16 cellular contexts compared by ENCODE assay signal in the genomic region with DNA sequence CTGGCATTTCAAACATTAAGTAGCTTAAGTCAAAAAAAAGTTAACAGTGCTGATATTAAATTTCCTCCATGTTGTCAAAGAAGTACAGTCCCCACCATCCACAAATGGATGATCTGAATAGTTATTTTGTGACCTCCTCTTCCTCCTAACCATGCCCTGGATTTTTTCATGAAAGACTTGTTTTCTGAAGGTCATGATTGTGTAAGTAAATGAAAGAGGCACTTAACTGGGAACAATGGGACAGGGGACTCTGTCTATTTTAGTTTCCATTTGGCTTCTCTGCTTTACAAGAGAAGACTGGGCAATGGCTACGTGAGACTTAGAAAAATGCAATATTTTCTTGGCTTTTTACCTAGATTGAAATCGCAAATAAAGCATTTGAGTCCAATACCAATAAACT. TPM values are rescaled to one million over a fixed set of nuclear protein-coding genes. Genes with fewer than 3 reads are reported as not detected.
A peak's percentile ranks its signal among the peaks of the same experiment; 100 is the strongest.
DNase-seq lines count a peak whose midpoint lies in the region; ATAC-seq and TF ChIP-seq lines count a peak whose summit lies in the region.
"Had no signal": no experiment of that assay in that cellular context is flagged by ENCODE, and none has a peak within 500 bp of the region (broad histone marks: within the 10 kb centered on the region; RNA-seq: fewer than 3 reads in every experiment).

No MANE protein-coding gene starts in this region.

- H3K27ac Mint-ChIP-seq in T-helper 17 cell (peak overlapping the region; percentile 72), nephron progenitor cell (peak overlapping the region; percentile 75)
- H3K27ac Mint-ChIP-seq: CD4-positive, alpha-beta memory T cell; GM23338; HFFc6 had no signal

- H3K27me3 Mint-ChIP-seq in T-helper 17 cell = no peaks in the 10 kb centered on the region
- no peaks in the 10 kb centered on the region for H3K27me3 Mint-ChIP-seq in nephron progenitor cell (ENCODE audit: low read depth, poor library complexity)
- H3K27me3 Mint-ChIP-seq: CD4-positive, alpha-beta memory T cell had no signal

- no peak overlapping the region for H3K4me3 Mint-ChIP-seq in T-helper 17 cell
- H3K4me3 Mint-ChIP-seq in nephron progenitor cell = no peak overlapping the region
- H3K4me3 Mint-ChIP-seq: CD4-positive, alpha-beta memory T cell; GM23338; HFFc6 had no signal

- DNase-seq in SK-MEL-5 (ENCODE audit: low read depth, low spot score) = peak; percentile 63
- no peak for DNase-seq in T-helper 17 cell
- DNase-seq in nephron progenitor cell = no peak
- no peak for DNase-seq in LoVo (ENCODE audit: low spot score)
- DNase-seq in NK-92 treated with Interleukin-12 subunit alpha and Interleukin-12 subunit beta, amount 100 ng/mL, for 24 hours (lab: John Stamatoyannopoulos, UW) = no peak
- no peak for DNase-seq in SIG-M5 (lab: John Stamatoyannopoulos, UW)
- DNase-seq: C1 segment of cervical spinal cord; Calu3; CD4-positive, alpha-beta memory T cell; COR-L47; DMS53; DMS79 treated with DMSO at 0.1 percent for 48 hours; GF-D8; HFFc6 had no signal

- in situ Hi-C loops in SK-MEL-5 (cut with HindIII; ENCODE audit: low pct_unique_long_range_greater_than_20kb, low sequenced_read_pairs) = no loop called here

- no peak for TF ChIP-seq CTCF in nephron progenitor cell (IDR thresholded peaks at IDR 0.05)

- no peak for ATAC-seq in T-helper 17 cell
- ATAC-seq: GM23338 had no signal

- H3K9me3 Mint-ChIP-seq in nephron progenitor cell = no peaks in the 10 kb centered on the region
- H3K9me3 Mint-ChIP-seq: CD4-positive, alpha-beta memory T cell; GM23338; HFFc6 had no signal

- H3K36me3 Mint-ChIP-seq in T-helper 17 cell (ENCODE audit: low read depth) (no peaks in the 10 kb centered on the region), nephron progenitor cell (ENCODE audit: low read depth) (peaks cover 23% of the 10 kb centered on the region)

- H3K9me3 ChIP-seq in T-helper 17 cell (ENCODE audit: control insufficient read depth, low read length, poor library complexity, severe bottlenecking) = no peaks in the 10 kb centered on the region
- H3K9me3 ChIP-seq: HAP-1 had no signal

- H3K4me1 Mint-ChIP-seq in T-helper 17 cell (peaks cover 2% of the 10 kb centered on the region), nephron progenitor cell (no peaks in the 10 kb centered on the region)

RNA-seq across cellular contexts. Expression of gene PECR, which starts 32.2 kb away (rescaled TPM):
- 28.5 and 33.1 TPM in 2 replicates for total RNA-seq in SK-MEL-5 (2014; rRNA removed; shearing (Covaris generic))
- polyA plus RNA-seq in SK-MEL-5 (2015; cell fraction: cytosol; rRNA removed) = 26.0 and 29.3 TPM in 2 replicates
- 7.8 and 14.6 TPM in 2 replicates for polyA plus RNA-seq in SK-MEL-5 (2015; cell fraction: nucleus; rRNA removed)
- 10 to 100 TPM; 16.9 to 18.7 TPM for total RNA-seq in T-helper 17 cell

RNA-seq across cellular contexts. Expression of gene TMEM169, which starts 32.3 kb away (rescaled TPM):
- total RNA-seq in SK-MEL-5 (2014; rRNA removed; shearing (Covaris generic)) = 0.16 and 0.67 TPM in 2 replicates
- polyA plus RNA-seq in SK-MEL-5 (2015; cell fraction: cytosol; rRNA removed) = 0.39 and 0.74 TPM in 2 replicates
- 0.19 and 1.8 TPM in 2 replicates for polyA plus RNA-seq in SK-MEL-5 (2015; cell fraction: nucleus; rRNA removed)
- total RNA-seq in T-helper 17 cell = 1 to 10 TPM; 1.6 to 2.2 TPM

RNA-seq across cellular contexts. Expression of gene MREG, which starts 36.1 kb away (rescaled TPM):
- total RNA-seq in SK-MEL-5 (2014; rRNA removed; shearing (Covaris generic)) = 128 and 133 TPM in 2 replicates
- polyA plus RNA-seq in SK-MEL-5 (2015; cell fraction: cytosol; rRNA removed) = 72.0 and 90.4 TPM in 2 replicates
- 63.1 and 67.1 TPM in 2 replicates for polyA plus RNA-seq in SK-MEL-5 (2015; cell fraction: nucleus; rRNA removed)
- total RNA-seq in T-helper 17 cell = 1 to 10 TPM; 5.3 to 6.6 TPM

RNA-seq across cellular contexts. Expression of gene XRCC5, which starts 59.7 kb away (rescaled TPM):
- 337 and 381 TPM in 2 replicates for total RNA-seq in SK-MEL-5 (2014; rRNA removed; shearing (Covaris generic))
- 199 and 237 TPM in 2 replicates for polyA plus RNA-seq in SK-MEL-5 (2015; cell fraction: cytosol; rRNA removed)
- 135 and 153 TPM in 2 replicates for polyA plus RNA-seq in SK-MEL-5 (2015; cell fraction: nucleus; rRNA removed)
- 100 to 1,000 TPM; 151 to 161 TPM for total RNA-seq in T-helper 17 cell

Comparison
In these comparisons a context has a peak if more than half of its experiments do, and no peak if none do; other contexts are left out.
1. RNA of gene MREG, which starts 36.1 kb away (total RNA-seq): 128 to 133 TPM in SK-MEL-5; 5.3 to 6.6 TPM in T-helper 17 cell; every median in the first group is over 10 times any median in the second.